ENCODE assay signal across 14 cellular contexts in genomic region chr17:21814776-21815175, GRCh38.
"Had no signal": no experiment of that assay in that cellular context is flagged by ENCODE, and none has a peak within 500 bp of the region (broad histone marks: within the 10 kb centered on the region; RNA-seq: fewer than 3 reads in every experiment).

No MANE protein-coding gene starts in this region.

- H3K9me3 ChIP-seq: esophagus muscularis mucosa had no signal

- H3K36me3 ChIP-seq: breast epithelium, esophagus muscularis mucosa, left ventricle myocardium inferior, transverse colon had no signal

- H3K27ac ChIP-seq: breast epithelium, esophagus muscularis mucosa, left ventricle myocardium inferior, transverse colon had no signal

- H3K4me3 ChIP-seq: breast epithelium, esophagus muscularis mucosa, left ventricle myocardium inferior, transverse colon had no signal

- H3K4me1 ChIP-seq: breast epithelium, esophagus muscularis mucosa, left ventricle myocardium inferior, transverse colon had no signal

- FAIRE-seq: astrocyte, islet of Langerhans had no signal

- DNase-seq: activated CD4-positive, alpha-beta T cell treated with anti-CD3 and anti-CD28 coated beads, Interleukin-2, amount 10 ng/mL, durations not matched to agents 7 days and 5 days; activated CD8-positive, alpha-beta memory T cell treated with anti-CD3 and anti-CD28 coated beads, Interleukin-2, amount 50 U/mL, for 4 hours; activated effector memory CD4-positive, alpha-beta T cell treated with Interleukin-2 at 50 U/mL for 16 hours; activated naive CD4-positive, alpha-beta T cell treated with anti-CD3 and anti-CD28 coated beads, Interleukin-2, amount 10 ng/mL, durations not matched to agents 7 days and 5 days; activated T-cell treated with anti-CD3 and anti-CD28 coated beads, Interleukin-2, amount 50 U/mL, for 48 hours; effector CD8-positive, alpha-beta T cell; left ventricle myocardium inferior; naive thymus-derived CD8-positive, alpha-beta T cell; stimulated activated naive CD8-positive, alpha-beta T cell treated with anti-CD3 and anti-CD28 coated beads, Interleukin-15, Interleukin-2, amounts not matched to agents 100 U/mL and 50 U/mL, for 24 hours; transverse colon had no signal
